27 cellular contexts compared by ENCODE assay signal in genomic region chr2:219949053-219949452, GRCh38.
A peak's percentile ranks its signal among the peaks of the same experiment; 100 is the strongest.
DNase-seq lines count a peak whose midpoint lies in the region; FAIRE-seq lines count a peak whose summit lies in the region.
"Had no signal": no experiment of that assay in that cellular context is flagged by ENCODE, and none has a peak within 500 bp of the region (broad histone marks: within the 10 kb centered on the region; RNA-seq: fewer than 3 reads in every experiment).

No MANE protein-coding gene starts in this region.

- peak; percentile 25 for DNase-seq in Ammon's horn (ENCODE audit: low spot score)
- DNase-seq in mesendoderm: no peak
- DNase-seq in putamen (ENCODE audit: low spot score): peak; percentile 11
- DNase-seq in T-helper 2 cell treated with Interferon-gamma antibody and Interleukin-4, amounts not matched to agents 5 μg/mL and 100 μg/mL, for 36 hours (ENCODE audit: low spot score): no peak
- no peak for DNase-seq in NCI-H748 treated with DMSO at 0.1 percent for 48 hours (lab: John Stamatoyannopoulos, UW)
- no peak for DNase-seq in frontal cortex (ENCODE audit: low spot score in 2 of 2)
- DNase-seq: AML-193; BE2C; C1 segment of cervical spinal cord; CD4-positive, alpha-beta memory T cell; CD4-positive, CD25-positive, alpha-beta regulatory T cell; CD8-positive, alpha-beta memory T cell; COR-L47; DMS 273 treated with DMSO at 0.1 percent for 48 hours; DMS153; DMS53; DMS79; DND-41; EL; GDM1 had no signal

- no peak overlapping the region for H3K27ac Mint-ChIP-seq in T-helper 2 cell treated with Interferon-gamma antibody and Interleukin-4, amounts not matched to agents 5 μg/mL and 100 μg/mL, for 36 hours
- H3K27ac Mint-ChIP-seq: CD14-positive monocyte; CD4-positive, alpha-beta memory T cell; CD4-positive, CD25-positive, alpha-beta regulatory T cell; CD8-positive, alpha-beta memory T cell had no signal

- H3K4me3 Mint-ChIP-seq in T-helper 2 cell treated with Interferon-gamma antibody and Interleukin-4, amounts not matched to agents 5 μg/mL and 100 μg/mL, for 36 hours: no peak overlapping the region
- H3K4me3 Mint-ChIP-seq: CD14-positive monocyte; CD4-positive, alpha-beta memory T cell; CD4-positive, CD25-positive, alpha-beta regulatory T cell; CD8-positive, alpha-beta memory T cell had no signal

- H3K4me1 Mint-ChIP-seq in T-helper 2 cell treated with Interferon-gamma antibody and Interleukin-4, amounts not matched to agents 5 μg/mL and 100 μg/mL, for 36 hours (ENCODE audit: low read depth): no peaks in the 10 kb centered on the region
- H3K4me1 Mint-ChIP-seq: CD14-positive monocyte; CD4-positive, alpha-beta memory T cell; CD4-positive, CD25-positive, alpha-beta regulatory T cell; CD8-positive, alpha-beta memory T cell had no signal

- H3K4me1 ChIP-seq in mesendoderm (ENCODE audit: control insufficient read depth, low read depth, low read length): no peaks in the 10 kb centered on the region
- H3K4me1 ChIP-seq: A549, BE2C had no signal

- no peak overlapping the region for H3K4me2 ChIP-seq in mesendoderm (ENCODE audit: low read length)
- H3K4me2 ChIP-seq: A549, BLaER1 had no signal

- H3K18ac ChIP-seq in mesendoderm (ENCODE audit: low read length): no peak overlapping the region

- H2BK120ac ChIP-seq in mesendoderm (ENCODE audit: low read depth, low read length): no peak overlapping the region

- peak overlapping the region; percentile 64 for H2BK15ac ChIP-seq in mesendoderm (replicated peaks; ENCODE audit: low read depth)

- no peak overlapping the region for H3K4me3 ChIP-seq in mesendoderm (ENCODE audit: low read length)
- H3K4me3 ChIP-seq: A549, BLaER1, GM12878 had no signal

- H3K4ac ChIP-seq in mesendoderm (ENCODE audit: low read depth, low read length): no peak overlapping the region

- H2BK5ac ChIP-seq in mesendoderm (ENCODE audit: low read length): no peak overlapping the region

- no CpG with 5 or more reads among the region's 3 CpGs for WGBS in mesendoderm (ENCODE audit: extremely low coverage, insufficient coverage, low lambda C conversion rate)

- no peaks in the 10 kb centered on the region for H3K36me3 Mint-ChIP-seq in T-helper 2 cell treated with Interferon-gamma antibody and Interleukin-4, amounts not matched to agents 5 μg/mL and 100 μg/mL, for 36 hours (ENCODE audit: low read depth)
- H3K36me3 Mint-ChIP-seq: CD14-positive monocyte; CD4-positive, alpha-beta memory T cell; CD4-positive, CD25-positive, alpha-beta regulatory T cell; CD8-positive, alpha-beta memory T cell had no signal

- no peak overlapping the region for H4K8ac ChIP-seq in mesendoderm (ENCODE audit: low read depth, low read length)

- no peak for FAIRE-seq in frontal cortex (lab: Jason Lieb, UNC)
- FAIRE-seq: A549, GM12878, GM12892, GM18507 had no signal

- H3K27me3 ChIP-seq in mesendoderm (ENCODE audit: insufficient read depth, low read length, poor library complexity): no peaks in the 10 kb centered on the region
- H3K27me3 ChIP-seq: BE2C, BLaER1 had no signal

- H3K23ac ChIP-seq in mesendoderm (ENCODE audit: low read length): no peak overlapping the region

- H4K5ac ChIP-seq in mesendoderm (ENCODE audit: low read length): no peak overlapping the region

- H3K79me1 ChIP-seq in mesendoderm (ENCODE audit: low read length): no peaks in the 10 kb centered on the region

- no peaks in the 10 kb centered on the region for H3K36me3 ChIP-seq in mesendoderm (ENCODE audit: control insufficient read depth, insufficient read depth, low read length)
- H3K36me3 ChIP-seq: BE2C, BLaER1 had no signal

- no peak overlapping the region for H3K27ac ChIP-seq in mesendoderm (ENCODE audit: low read depth, low read length)
- H3K27ac ChIP-seq: 22Rv1, A549, BLaER1 had no signal

- no peak overlapping the region for H3K56ac ChIP-seq in mesendoderm (ENCODE audit: low read length)

- H2AK5ac ChIP-seq in mesendoderm (ENCODE audit: low read length): no peak overlapping the region

- no peaks in the 10 kb centered on the region for H3K27me3 Mint-ChIP-seq in T-helper 2 cell treated with Interferon-gamma antibody and Interleukin-4, amounts not matched to agents 5 μg/mL and 100 μg/mL, for 36 hours (ENCODE audit: low read depth)

- no peaks in the 10 kb centered on the region for H3K79me2 ChIP-seq in mesendoderm (ENCODE audit: control insufficient read depth, insufficient read depth, low read length)

- no peaks in the 10 kb centered on the region for H3K9me3 Mint-ChIP-seq in T-helper 2 cell treated with Interferon-gamma antibody and Interleukin-4, amounts not matched to agents 5 μg/mL and 100 μg/mL, for 36 hours

- no peak overlapping the region for H3K9ac ChIP-seq in mesendoderm (ENCODE audit: low read length)
- H3K9ac ChIP-seq: BLaER1 had no signal

Comparison
In these comparisons a context has a peak if more than half of its experiments do, and no peak if none do; other contexts are left out.
1. DNase-seq: peak in Ammon's horn (single experiment) and putamen (single experiment); none in mesendoderm (single experiment), T-helper 2 cell treated with Interferon-gamma antibody and Interleukin-4, amounts not matched to agents 5 μg/mL and 100 μg/mL, for 36 hours (single experiment), NCI-H748 treated with DMSO at 0.1 percent for 48 hours (single experiment) and frontal cortex (0 of 2).